In genomic region chr15:51162865-51163762, GRCh38 we compare ENCODE assay signal across 1 cellular context.
TF ChIP-seq lines count a peak whose summit lies in the region.

No MANE protein-coding gene starts in this region.

TF ChIP-seq in K562, 482 proteins besides CTCF, POLR2A, EP300 and RAD21 (continued from another document and continues in another):
- TF ChIP-seq, protein P1, sequence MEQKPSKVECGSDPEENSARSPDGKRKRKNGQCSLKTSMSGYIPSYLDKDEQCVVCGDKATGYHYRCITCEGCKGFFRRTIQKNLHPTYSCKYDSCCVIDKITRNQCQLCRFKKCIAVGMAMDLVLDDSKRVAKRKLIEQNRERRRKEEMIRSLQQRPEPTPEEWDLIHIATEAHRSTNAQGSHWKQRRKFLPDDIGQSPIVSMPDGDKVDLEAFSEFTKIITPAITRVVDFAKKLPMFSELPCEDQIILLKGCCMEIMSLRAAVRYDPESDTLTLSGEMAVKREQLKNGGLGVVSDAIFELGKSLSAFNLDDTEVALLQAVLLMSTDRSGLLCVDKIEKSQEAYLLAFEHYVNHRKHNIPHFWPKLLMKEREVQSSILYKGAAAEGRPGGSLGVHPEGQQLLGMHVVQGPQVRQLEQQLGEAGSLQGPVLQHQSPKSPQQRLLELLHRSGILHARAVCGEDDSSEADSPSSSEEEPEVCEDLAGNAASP (IDR thresholded peaks at IDR 0.05), result no peak
- TF ChIP-seq CHD2 (IDR thresholded peaks at IDR 0.05; ENCODE audit: low read depth, low read length), result no peak
- TF ChIP-seq MEIS2 (IDR thresholded peaks at IDR 0.05; ENCODE audit: partially characterized antibody), result peak; percentile 29
- TF ChIP-seq, protein P2, sequence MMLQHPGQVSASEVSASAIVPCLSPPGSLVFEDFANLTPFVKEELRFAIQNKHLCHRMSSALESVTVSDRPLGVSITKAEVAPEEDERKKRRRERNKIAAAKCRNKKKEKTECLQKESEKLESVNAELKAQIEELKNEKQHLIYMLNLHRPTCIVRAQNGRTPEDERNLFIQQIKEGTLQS (IDR thresholded peaks at IDR 0.05), result peak; percentile 62; the same call in 1 of the 2 replicates
- TF ChIP-seq, protein P2 (CRISPR knock-in tag; conservative IDR thresholded peaks at IDR 0.05), result no peak
- peak; percentile 68 for TF ChIP-seq KLF16 (IDR thresholded peaks at IDR 0.05)
- TF ChIP-seq, protein P3, sequence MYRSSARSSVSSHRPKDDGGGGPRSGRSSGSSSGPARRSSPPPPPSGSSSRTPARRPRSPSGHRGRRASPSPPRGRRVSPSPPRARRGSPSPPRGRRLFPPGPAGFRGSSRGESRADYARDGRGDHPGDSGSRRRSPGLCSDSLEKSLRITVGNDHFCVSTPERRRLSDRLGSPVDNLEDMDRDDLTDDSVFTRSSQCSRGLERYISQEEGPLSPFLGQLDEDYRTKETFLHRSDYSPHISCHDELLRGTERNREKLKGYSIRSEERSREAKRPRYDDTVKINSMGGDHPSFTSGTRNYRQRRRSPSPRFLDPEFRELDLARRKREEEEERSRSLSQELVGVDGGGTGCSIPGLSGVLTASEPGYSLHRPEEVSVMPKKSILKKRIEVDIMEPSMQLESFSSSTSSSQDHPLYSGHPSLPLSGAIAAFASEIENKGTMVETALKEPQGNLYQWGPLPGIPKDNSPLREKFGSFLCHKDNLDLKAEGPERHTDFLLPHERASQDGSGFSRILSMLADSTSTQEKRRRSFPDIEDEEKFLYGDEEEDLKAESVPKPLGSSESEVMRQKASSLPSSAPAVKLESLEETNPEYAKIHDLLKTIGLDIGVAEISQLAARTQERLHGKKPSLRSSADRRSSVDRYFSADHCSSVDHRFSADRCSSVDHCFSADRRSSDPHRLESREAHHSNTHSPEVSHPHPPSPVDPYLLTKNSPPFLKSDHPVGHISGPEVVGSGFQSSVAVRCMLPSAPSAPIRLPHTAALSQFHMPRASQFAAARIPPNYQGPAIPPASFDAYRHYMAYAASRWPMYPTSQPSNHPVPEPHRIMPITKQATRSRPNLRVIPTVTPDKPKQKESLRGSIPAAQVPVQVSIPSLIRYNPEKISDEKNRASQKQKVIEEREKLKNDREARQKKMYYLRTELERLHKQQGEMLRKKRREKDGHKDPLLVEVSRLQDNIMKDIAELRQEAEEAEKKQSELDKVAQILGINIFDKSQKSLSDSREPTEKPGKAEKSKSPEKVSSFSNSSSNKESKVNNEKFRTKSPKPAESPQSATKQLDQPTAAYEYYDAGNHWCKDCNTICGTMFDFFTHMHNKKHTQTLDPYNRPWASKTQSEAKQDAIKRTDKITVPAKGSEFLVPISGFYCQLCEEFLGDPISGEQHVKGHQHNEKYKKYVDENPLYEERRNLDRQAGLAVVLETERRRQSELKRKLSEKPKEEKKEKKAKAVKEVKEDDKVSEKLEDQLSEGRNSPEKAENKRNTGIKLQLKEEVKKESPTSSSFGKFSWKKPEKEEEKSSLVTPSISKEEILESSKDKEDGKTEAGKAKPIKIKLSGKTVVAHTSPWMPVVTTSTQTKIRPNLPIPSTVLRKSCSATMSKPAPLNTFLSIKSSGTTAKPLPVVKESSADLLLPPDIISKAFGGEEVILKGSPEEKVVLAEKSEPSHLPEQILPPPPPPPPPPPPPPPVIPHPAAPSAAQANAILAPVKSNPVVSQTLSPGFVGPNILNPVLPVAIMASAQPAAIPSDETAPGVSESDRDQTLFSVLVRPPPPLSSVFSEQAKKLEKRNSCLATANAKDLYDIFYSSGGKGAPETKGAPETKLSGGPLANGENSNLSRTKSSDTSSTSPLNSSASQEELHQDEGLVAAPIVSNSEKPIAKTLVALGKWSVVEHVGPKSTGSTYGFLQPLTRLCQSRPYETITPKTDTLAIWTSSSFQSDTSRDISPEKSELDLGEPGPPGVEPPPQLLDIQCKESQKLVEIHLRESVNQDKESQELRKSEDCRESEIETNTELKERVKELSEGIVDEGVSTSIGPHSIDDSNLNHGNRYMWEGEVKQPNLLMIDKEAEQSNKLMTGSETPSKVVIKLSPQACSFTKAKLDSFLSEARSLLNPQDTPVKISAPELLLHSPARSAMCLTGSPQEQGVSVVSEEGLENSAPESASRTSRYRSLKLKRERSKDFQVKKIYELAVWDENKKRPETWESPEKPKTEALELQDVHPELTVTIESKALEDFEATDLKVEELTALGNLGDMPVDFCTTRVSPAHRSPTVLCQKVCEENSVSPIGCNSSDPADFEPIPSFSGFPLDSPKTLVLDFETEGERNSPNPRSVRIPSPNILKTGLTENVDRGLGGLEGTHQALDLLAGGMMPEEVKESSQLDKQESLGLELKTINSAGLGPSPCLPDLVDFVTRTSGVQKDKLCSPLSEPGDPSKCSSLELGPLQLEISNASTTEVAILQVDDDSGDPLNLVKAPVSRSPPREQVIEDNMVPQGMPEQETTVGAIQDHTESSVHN (IDR thresholded peaks at IDR 0.05; ENCODE audit: borderline replicate concordance in 1 of 2, low read depth in 1 of 2), result no peak
- TF ChIP-seq MED1 (CRISPR knock-in tag; IDR thresholded peaks at IDR 0.05; ENCODE audit: borderline replicate concordance), result no peak
- TF ChIP-seq, protein P4, sequence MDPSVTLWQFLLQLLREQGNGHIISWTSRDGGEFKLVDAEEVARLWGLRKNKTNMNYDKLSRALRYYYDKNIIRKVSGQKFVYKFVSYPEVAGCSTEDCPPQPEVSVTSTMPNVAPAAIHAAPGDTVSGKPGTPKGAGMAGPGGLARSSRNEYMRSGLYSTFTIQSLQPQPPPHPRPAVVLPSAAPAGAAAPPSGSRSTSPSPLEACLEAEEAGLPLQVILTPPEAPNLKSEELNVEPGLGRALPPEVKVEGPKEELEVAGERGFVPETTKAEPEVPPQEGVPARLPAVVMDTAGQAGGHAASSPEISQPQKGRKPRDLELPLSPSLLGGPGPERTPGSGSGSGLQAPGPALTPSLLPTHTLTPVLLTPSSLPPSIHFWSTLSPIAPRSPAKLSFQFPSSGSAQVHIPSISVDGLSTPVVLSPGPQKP (CRISPR knock-in tag; IDR thresholded peaks at IDR 0.05), result no peak
- no peak for TF ChIP-seq MTF1 (CRISPR knock-in tag; IDR thresholded peaks at IDR 0.05; ENCODE audit: borderline replicate concordance)
- TF ChIP-seq TCF7 (IDR thresholded peaks at IDR 0.05; ENCODE audit: borderline replicate concordance), result no peak
- TF ChIP-seq POU5F1 (IDR thresholded peaks at IDR 0.05; ENCODE audit: borderline replicate concordance, low read depth, low read length, partially characterized antibody), result no peak
- TF ChIP-seq, protein P5, sequence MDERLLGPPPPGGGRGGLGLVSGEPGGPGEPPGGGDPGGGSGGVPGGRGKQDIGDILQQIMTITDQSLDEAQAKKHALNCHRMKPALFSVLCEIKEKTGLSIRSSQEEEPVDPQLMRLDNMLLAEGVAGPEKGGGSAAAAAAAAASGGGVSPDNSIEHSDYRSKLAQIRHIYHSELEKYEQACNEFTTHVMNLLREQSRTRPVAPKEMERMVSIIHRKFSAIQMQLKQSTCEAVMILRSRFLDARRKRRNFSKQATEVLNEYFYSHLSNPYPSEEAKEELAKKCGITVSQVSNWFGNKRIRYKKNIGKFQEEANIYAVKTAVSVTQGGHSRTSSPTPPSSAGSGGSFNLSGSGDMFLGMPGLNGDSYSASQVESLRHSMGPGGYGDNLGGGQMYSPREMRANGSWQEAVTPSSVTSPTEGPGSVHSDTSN (CRISPR knock-in tag; IDR thresholded peaks at IDR 0.05; ENCODE audit: low read depth), result no peak
- TF ChIP-seq, protein P5 (tag; conservative IDR thresholded peaks at IDR 0.05; ENCODE audit: low read depth), result peak; percentile 37; the same call in 1 of the 2 replicates
- no peak for TF ChIP-seq ZNF583 (CRISPR knock-in tag; IDR thresholded peaks at IDR 0.05)
- no peak for TF ChIP-seq ZFP30 (CRISPR knock-in tag; IDR thresholded peaks at IDR 0.05; ENCODE audit: borderline replicate concordance)
- TF ChIP-seq NCOA6 (IDR thresholded peaks at IDR 0.05), result no peak
- no peak for TF ChIP-seq ZNF143 (CRISPR knock-in tag; IDR thresholded peaks at IDR 0.05)
- TF ChIP-seq, protein P6, sequence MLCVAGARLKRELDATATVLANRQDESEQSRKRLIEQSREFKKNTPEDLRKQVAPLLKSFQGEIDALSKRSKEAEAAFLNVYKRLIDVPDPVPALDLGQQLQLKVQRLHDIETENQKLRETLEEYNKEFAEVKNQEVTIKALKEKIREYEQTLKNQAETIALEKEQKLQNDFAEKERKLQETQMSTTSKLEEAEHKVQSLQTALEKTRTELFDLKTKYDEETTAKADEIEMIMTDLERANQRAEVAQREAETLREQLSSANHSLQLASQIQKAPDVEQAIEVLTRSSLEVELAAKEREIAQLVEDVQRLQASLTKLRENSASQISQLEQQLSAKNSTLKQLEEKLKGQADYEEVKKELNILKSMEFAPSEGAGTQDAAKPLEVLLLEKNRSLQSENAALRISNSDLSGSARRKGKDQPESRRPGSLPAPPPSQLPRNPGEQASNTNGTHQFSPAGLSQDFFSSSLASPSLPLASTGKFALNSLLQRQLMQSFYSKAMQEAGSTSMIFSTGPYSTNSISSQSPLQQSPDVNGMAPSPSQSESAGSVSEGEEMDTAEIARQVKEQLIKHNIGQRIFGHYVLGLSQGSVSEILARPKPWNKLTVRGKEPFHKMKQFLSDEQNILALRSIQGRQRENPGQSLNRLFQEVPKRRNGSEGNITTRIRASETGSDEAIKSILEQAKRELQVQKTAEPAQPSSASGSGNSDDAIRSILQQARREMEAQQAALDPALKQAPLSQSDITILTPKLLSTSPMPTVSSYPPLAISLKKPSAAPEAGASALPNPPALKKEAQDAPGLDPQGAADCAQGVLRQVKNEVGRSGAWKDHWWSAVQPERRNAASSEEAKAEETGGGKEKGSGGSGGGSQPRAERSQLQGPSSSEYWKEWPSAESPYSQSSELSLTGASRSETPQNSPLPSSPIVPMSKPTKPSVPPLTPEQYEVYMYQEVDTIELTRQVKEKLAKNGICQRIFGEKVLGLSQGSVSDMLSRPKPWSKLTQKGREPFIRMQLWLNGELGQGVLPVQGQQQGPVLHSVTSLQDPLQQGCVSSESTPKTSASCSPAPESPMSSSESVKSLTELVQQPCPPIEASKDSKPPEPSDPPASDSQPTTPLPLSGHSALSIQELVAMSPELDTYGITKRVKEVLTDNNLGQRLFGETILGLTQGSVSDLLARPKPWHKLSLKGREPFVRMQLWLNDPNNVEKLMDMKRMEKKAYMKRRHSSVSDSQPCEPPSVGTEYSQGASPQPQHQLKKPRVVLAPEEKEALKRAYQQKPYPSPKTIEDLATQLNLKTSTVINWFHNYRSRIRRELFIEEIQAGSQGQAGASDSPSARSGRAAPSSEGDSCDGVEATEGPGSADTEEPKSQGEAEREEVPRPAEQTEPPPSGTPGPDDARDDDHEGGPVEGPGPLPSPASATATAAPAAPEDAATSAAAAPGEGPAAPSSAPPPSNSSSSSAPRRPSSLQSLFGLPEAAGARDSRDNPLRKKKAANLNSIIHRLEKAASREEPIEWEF (CRISPR knock-in tag; IDR thresholded peaks at IDR 0.05), result no peak
- TF ChIP-seq ZNF668 (CRISPR knock-in tag; IDR thresholded peaks at IDR 0.05), result no peak
- 0 out of 2 replicates have a peak, but pooled peaks have one; percentile 30 for TF ChIP-seq ZNF395 (CRISPR knock-in tag; IDR thresholded peaks at IDR 0.05)
- peak; percentile 30; the same call in 1 of the 2 replicates for TF ChIP-seq ZNF263 (CRISPR knock-in tag; IDR thresholded peaks at IDR 0.05; ENCODE audit: borderline replicate concordance)
- no peak for TF ChIP-seq CTCFL (IDR thresholded peaks at IDR 0.05; ENCODE audit: borderline replicate concordance, insufficient read depth, low read depth, low read length, poor library complexity, severe bottlenecking)
- no peak for TF ChIP-seq HMGN3 (IDR thresholded peaks at IDR 0.05; ENCODE audit: borderline replicate concordance, extremely low read depth, insufficient read length, low read depth, low read length)
- TF ChIP-seq BRF2 (IDR thresholded peaks at IDR 0.05; ENCODE audit: borderline replicate concordance, insufficient read depth, insufficient read length), result no peak
- no peak for TF ChIP-seq SAFB2 (IDR thresholded peaks at IDR 0.05; ENCODE audit: borderline replicate concordance, low read depth, low read length, severe bottlenecking)
- 0 out of 4 replicates have a peak, but pooled peaks of 1 of the 2 experiments have one; percentile 28 for TF ChIP-seq MAZ (CRISPR knock-in tag; conservative IDR thresholded peaks at IDR 0.05 in 1 of 2, IDR thresholded peaks at IDR 0.05 in 1 of 2)
